Comparison of ENCODE assay signal across 1 cellular context in the genomic region with DNA sequence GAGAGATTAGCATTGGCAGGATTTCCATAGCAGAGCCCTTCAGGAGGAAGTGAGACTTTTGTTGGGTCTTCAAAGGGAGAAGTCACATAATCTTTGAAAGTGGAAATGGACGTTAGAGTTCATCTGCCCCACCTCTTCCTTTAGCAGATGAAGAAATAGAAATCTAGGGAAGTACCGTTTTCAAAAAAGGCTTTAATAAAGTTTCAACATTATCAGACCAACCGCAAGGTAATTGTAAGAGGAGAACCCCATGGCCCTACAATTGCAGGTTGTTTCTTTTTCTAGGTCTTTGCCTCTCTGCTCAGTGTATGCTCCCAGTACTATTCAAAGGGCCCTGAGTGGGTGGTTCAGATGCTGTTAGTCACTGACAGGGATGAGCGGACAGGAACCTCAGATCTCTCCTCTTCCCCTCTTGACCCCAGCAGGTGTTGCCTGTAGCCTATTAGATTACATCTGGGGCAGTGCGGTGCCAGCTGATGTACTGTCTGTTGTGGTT.
TF ChIP-seq lines count a peak whose summit lies in the region.

No MANE protein-coding gene starts in this region.

TF ChIP-seq in GM12878, 131 proteins besides CTCF, POLR2A, EP300 and RAD21 (continued from another document and continues in another):
- TF ChIP-seq, protein P1, sequence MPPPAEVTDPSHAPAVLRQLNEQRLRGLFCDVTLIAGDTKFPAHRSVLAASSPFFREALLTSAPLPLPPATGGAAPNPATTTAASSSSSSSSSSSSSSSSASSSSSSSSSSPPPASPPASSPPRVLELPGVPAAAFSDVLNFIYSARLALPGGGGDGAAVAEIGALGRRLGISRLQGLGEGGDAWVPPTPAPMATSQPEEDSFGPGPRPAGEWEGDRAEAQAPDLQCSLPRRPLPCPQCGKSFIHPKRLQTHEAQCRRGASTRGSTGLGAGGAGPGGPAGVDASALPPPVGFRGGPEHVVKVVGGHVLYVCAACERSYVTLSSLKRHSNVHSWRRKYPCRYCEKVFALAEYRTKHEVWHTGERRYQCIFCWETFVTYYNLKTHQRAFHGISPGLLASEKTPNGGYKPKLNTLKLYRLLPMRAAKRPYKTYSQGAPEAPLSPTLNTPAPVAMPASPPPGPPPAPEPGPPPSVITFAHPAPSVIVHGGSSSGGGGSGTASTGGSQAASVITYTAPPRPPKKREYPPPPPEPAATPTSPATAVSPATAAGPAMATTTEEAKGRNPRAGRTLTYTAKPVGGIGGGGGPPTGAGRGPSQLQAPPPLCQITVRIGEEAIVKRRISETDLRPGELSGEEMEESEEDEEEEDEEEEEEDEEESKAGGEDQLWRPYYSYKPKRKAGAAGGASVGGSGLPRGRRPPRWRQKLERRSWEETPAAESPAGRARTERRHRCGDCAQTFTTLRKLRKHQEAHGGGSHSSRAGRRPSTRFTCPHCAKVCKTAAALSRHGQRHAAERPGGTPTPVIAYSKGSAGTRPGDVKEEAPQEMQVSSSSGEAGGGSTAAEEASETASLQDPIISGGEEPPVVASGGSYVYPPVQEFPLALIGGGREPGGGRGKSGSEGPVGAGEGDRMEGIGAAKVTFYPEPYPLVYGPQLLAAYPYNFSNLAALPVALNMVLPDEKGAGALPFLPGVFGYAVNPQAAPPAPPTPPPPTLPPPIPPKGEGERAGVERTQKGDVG (CRISPR knock-in tag; IDR thresholded peaks at IDR 0.05): no peak
- TF ChIP-seq, protein P2, sequence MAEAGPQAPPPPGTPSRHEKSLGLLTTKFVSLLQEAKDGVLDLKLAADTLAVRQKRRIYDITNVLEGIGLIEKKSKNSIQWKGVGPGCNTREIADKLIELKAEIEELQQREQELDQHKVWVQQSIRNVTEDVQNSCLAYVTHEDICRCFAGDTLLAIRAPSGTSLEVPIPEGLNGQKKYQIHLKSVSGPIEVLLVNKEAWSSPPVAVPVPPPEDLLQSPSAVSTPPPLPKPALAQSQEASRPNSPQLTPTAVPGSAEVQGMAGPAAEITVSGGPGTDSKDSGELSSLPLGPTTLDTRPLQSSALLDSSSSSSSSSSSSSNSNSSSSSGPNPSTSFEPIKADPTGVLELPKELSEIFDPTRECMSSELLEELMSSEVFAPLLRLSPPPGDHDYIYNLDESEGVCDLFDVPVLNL (IDR thresholded peaks at IDR 0.05; ENCODE audit: low read depth, low read length): no peak
- TF ChIP-seq SMC3 (IDR thresholded peaks at IDR 0.05; ENCODE audit: borderline replicate concordance, low read length): 0 out of 2 replicates have a peak, but pooled peaks have one; percentile 7
- TF ChIP-seq FOS (IDR thresholded peaks at IDR 0.05; ENCODE audit: borderline replicate concordance, extremely low read depth, insufficient read length): no peak
- TF ChIP-seq SIN3A (IDR thresholded peaks at IDR 0.05; ENCODE audit: low read depth, low read length): no peak
- no peak for TF ChIP-seq CHD4 (IDR thresholded peaks at IDR 0.05)
- TF ChIP-seq SPI1 (IDR thresholded peaks at IDR 0.05; ENCODE audit: borderline replicate concordance, insufficient read depth, low read depth, low read length): peak; percentile 94
- TF ChIP-seq, protein P3, sequence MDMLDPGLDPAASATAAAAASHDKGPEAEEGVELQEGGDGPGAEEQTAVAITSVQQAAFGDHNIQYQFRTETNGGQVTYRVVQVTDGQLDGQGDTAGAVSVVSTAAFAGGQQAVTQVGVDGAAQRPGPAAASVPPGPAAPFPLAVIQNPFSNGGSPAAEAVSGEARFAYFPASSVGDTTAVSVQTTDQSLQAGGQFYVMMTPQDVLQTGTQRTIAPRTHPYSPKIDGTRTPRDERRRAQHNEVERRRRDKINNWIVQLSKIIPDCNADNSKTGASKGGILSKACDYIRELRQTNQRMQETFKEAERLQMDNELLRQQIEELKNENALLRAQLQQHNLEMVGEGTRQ (IDR thresholded peaks at IDR 0.05; ENCODE audit: borderline replicate concordance, low read depth, low read length): no peak
- TF ChIP-seq EGR1 (IDR thresholded peaks at IDR 0.05; ENCODE audit: borderline replicate concordance in 1 of 2, low read depth in 2 of 2, low read length in 2 of 2): peak in 1 of 2 experiments; percentile 80; a peak in 2 of 3 replicates
- no peak for TF ChIP-seq BCL11A (IDR thresholded peaks at IDR 0.05; ENCODE audit: low read depth, low read length)
- TF ChIP-seq RELA (IDR thresholded peaks at IDR 0.05; ENCODE audit: borderline replicate concordance, partially characterized antibody): no peak
- TF ChIP-seq SREBF2 (IDR thresholded peaks at IDR 0.05; ENCODE audit: low read length): no peak
- TF ChIP-seq HCFC1 (IDR thresholded peaks at IDR 0.05; ENCODE audit: low read length): no peak
- no peak for TF ChIP-seq NRF1 (conservative IDR thresholded peaks at IDR 0.05; ENCODE audit: low read depth, low read length)
- TF ChIP-seq, protein P4, sequence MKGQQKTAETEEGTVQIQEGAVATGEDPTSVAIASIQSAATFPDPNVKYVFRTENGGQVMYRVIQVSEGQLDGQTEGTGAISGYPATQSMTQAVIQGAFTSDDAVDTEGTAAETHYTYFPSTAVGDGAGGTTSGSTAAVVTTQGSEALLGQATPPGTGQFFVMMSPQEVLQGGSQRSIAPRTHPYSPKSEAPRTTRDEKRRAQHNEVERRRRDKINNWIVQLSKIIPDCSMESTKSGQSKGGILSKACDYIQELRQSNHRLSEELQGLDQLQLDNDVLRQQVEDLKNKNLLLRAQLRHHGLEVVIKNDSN (IDR thresholded peaks at IDR 0.05; ENCODE audit: borderline replicate concordance, extremely low read length, insufficient read depth, low read depth, low read length): no peak
- no peak for TF ChIP-seq POLR2AphosphoS5 (IDR thresholded peaks at IDR 0.05; ENCODE audit: low read length)
- TF ChIP-seq ZNF24 (IDR thresholded peaks at IDR 0.05): no peak
- peak; percentile 54; the same call in 1 of the 2 replicates for TF ChIP-seq ZBED1 (IDR thresholded peaks at IDR 0.05; ENCODE audit: borderline replicate concordance)
- no peak for TF ChIP-seq KDM1A (IDR thresholded peaks at IDR 0.05; ENCODE audit: borderline replicate concordance)
- peak; percentile 57 for TF ChIP-seq PML (IDR thresholded peaks at IDR 0.05; ENCODE audit: low read length)
- TF ChIP-seq, protein P5, sequence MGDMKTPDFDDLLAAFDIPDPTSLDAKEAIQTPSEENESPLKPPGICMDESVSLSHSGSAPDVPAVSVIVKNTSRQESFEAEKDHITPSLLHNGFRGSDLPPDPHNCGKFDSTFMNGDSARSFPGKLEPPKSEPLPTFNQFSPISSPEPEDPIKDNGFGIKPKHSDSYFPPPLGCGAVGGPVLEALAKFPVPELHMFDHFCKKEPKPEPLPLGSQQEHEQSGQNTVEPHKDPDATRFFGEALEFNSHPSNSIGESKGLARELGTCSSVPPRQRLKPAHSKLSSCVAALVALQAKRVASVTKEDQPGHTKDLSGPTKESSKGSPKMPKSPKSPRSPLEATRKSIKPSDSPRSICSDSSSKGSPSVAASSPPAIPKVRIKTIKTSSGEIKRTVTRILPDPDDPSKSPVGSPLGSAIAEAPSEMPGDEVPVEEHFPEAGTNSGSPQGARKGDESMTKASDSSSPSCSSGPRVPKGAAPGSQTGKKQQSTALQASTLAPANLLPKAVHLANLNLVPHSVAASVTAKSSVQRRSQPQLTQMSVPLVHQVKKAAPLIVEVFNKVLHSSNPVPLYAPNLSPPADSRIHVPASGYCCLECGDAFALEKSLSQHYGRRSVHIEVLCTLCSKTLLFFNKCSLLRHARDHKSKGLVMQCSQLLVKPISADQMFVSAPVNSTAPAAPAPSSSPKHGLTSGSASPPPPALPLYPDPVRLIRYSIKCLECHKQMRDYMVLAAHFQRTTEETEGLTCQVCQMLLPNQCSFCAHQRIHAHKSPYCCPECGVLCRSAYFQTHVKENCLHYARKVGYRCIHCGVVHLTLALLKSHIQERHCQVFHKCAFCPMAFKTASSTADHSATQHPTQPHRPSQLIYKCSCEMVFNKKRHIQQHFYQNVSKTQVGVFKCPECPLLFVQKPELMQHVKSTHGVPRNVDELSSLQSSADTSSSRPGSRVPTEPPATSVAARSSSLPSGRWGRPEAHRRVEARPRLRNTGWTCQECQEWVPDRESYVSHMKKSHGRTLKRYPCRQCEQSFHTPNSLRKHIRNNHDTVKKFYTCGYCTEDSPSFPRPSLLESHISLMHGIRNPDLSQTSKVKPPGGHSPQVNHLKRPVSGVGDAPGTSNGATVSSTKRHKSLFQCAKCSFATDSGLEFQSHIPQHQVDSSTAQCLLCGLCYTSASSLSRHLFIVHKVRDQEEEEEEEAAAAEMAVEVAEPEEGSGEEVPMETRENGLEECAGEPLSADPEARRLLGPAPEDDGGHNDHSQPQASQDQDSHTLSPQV (IDR thresholded peaks at IDR 0.05): no peak
- TF ChIP-seq MXI1 (IDR thresholded peaks at IDR 0.05; ENCODE audit: low read depth, low read length): no peak
- TF ChIP-seq JUNB (IDR thresholded peaks at IDR 0.05): peak; percentile 46
- peak; percentile 35; the same call in 1 of the 2 replicates for TF ChIP-seq DPF2 (IDR thresholded peaks at IDR 0.05)
- no peak for TF ChIP-seq ZNF384 (IDR thresholded peaks at IDR 0.05; ENCODE audit: borderline replicate concordance, low read depth, low read length)
- TF ChIP-seq ZNF274 (IDR thresholded peaks at IDR 0.05; ENCODE audit: insufficient read depth, insufficient read length): no peak
- TF ChIP-seq MEF2B (IDR thresholded peaks at IDR 0.05; ENCODE audit: partially characterized antibody, poor library complexity, severe bottlenecking): peak; percentile 67
- peak; percentile 71 to 72; a peak in 2 of 4 replicates for TF ChIP-seq IKZF2 (IDR thresholded peaks at IDR 0.05)
- TF ChIP-seq, protein P6, sequence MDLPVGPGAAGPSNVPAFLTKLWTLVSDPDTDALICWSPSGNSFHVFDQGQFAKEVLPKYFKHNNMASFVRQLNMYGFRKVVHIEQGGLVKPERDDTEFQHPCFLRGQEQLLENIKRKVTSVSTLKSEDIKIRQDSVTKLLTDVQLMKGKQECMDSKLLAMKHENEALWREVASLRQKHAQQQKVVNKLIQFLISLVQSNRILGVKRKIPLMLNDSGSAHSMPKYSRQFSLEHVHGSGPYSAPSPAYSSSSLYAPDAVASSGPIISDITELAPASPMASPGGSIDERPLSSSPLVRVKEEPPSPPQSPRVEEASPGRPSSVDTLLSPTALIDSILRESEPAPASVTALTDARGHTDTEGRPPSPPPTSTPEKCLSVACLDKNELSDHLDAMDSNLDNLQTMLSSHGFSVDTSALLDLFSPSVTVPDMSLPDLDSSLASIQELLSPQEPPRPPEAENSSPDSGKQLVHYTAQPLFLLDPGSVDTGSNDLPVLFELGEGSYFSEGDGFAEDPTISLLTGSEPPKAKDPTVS (IDR thresholded peaks at IDR 0.05; ENCODE audit: low read depth, low read length): no peak
- no peak for TF ChIP-seq HDGF (IDR thresholded peaks at IDR 0.05)
- no peak for TF ChIP-seq ZNF217 (IDR thresholded peaks at IDR 0.05)
- TF ChIP-seq, protein P7, sequence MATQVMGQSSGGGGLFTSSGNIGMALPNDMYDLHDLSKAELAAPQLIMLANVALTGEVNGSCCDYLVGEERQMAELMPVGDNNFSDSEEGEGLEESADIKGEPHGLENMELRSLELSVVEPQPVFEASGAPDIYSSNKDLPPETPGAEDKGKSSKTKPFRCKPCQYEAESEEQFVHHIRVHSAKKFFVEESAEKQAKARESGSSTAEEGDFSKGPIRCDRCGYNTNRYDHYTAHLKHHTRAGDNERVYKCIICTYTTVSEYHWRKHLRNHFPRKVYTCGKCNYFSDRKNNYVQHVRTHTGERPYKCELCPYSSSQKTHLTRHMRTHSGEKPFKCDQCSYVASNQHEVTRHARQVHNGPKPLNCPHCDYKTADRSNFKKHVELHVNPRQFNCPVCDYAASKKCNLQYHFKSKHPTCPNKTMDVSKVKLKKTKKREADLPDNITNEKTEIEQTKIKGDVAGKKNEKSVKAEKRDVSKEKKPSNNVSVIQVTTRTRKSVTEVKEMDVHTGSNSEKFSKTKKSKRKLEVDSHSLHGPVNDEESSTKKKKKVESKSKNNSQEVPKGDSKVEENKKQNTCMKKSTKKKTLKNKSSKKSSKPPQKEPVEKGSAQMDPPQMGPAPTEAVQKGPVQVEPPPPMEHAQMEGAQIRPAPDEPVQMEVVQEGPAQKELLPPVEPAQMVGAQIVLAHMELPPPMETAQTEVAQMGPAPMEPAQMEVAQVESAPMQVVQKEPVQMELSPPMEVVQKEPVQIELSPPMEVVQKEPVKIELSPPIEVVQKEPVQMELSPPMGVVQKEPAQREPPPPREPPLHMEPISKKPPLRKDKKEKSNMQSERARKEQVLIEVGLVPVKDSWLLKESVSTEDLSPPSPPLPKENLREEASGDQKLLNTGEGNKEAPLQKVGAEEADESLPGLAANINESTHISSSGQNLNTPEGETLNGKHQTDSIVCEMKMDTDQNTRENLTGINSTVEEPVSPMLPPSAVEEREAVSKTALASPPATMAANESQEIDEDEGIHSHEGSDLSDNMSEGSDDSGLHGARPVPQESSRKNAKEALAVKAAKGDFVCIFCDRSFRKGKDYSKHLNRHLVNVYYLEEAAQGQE (IDR thresholded peaks at IDR 0.05; ENCODE audit: low read depth, low read length): no peak
- TF ChIP-seq IKZF1 (conservative IDR thresholded peaks at IDR 0.05): peak; percentile 87
- TF ChIP-seq, protein P8, sequence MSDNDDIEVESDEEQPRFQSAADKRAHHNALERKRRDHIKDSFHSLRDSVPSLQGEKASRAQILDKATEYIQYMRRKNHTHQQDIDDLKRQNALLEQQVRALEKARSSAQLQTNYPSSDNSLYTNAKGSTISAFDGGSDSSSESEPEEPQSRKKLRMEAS (IDR thresholded peaks at IDR 0.05; ENCODE audit: low read depth, low read length): no peak
- no peak for TF ChIP-seq POLR2AphosphoS2 (IDR thresholded peaks at IDR 0.05; ENCODE audit: low read depth, low read length)
- TF ChIP-seq, protein P9, sequence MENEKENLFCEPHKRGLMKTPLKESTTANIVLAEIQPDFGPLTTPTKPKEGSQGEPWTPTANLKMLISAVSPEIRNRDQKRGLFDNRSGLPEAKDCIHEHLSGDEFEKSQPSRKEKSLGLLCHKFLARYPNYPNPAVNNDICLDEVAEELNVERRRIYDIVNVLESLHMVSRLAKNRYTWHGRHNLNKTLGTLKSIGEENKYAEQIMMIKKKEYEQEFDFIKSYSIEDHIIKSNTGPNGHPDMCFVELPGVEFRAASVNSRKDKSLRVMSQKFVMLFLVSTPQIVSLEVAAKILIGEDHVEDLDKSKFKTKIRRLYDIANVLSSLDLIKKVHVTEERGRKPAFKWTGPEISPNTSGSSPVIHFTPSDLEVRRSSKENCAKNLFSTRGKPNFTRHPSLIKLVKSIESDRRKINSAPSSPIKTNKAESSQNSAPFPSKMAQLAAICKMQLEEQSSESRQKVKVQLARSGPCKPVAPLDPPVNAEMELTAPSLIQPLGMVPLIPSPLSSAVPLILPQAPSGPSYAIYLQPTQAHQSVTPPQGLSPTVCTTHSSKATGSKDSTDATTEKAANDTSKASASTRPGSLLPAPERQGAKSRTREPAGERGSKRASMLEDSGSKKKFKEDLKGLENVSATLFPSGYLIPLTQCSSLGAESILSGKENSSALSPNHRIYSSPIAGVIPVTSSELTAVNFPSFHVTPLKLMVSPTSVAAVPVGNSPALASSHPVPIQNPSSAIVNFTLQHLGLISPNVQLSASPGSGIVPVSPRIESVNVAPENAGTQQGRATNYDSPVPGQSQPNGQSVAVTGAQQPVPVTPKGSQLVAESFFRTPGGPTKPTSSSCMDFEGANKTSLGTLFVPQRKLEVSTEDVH (IDR thresholded peaks at IDR 0.05; ENCODE audit: low read depth, partially characterized antibody): peak; percentile 33
- peak; percentile 96 for TF ChIP-seq NR2F1 (conservative IDR thresholded peaks at IDR 0.05)
- TF ChIP-seq SREBF1 (IDR thresholded peaks at IDR 0.05; ENCODE audit: low read length): no peak
- no peak for TF ChIP-seq MTA3 (IDR thresholded peaks at IDR 0.05; ENCODE audit: borderline replicate concordance, low read length)
